ENCODE assay signal across 13 cellular contexts in genomic region chr1:39110882-39111281, GRCh38.
DNase-seq lines count a peak whose midpoint lies in the region; ATAC-seq, FAIRE-seq and TF ChIP-seq lines count a peak whose summit lies in the region.
"Had no signal": no experiment of that assay in that cellular context is flagged by ENCODE, and none has a peak within 500 bp of the region (broad histone marks: within the 10 kb centered on the region; RNA-seq: fewer than 3 reads in every experiment).

No MANE protein-coding gene starts in this region.

- peak overlapping the region; percentile 29 for H3K27ac ChIP-seq in cardiac muscle cell
- peak overlapping the region; percentile 88 for H3K27ac ChIP-seq in endothelial cell of umbilical vein (ENCODE audit: insufficient read depth, low read depth, low read length)
- peak overlapping the region; percentile 74 for H3K27ac ChIP-seq in muscle layer of duodenum (ENCODE audit: low read length)
- H3K27ac ChIP-seq: 22Rv1 had no signal

- H3K4me1 ChIP-seq in cardiac muscle cell (ENCODE audit: low read depth) (peaks cover 32% of the 10 kb centered on the region), endothelial cell of umbilical vein (ENCODE audit: control insufficient read depth, extremely low read depth, insufficient read depth, low read length) (peaks cover 63% of the 10 kb centered on the region), muscle layer of duodenum (ENCODE audit: control insufficient read depth in 1 of 2, insufficient read depth in 2 of 2, low read length in 2 of 2) (peaks cover 27 to 29% of the 10 kb centered on the region in 2 donors)

- no peak for ATAC-seq in left cardiac atrium
- no peak for ATAC-seq in HG03378 (IDR thresholded peaks at IDR 0.05; ENCODE audit: unreplicated experiment)
- ATAC-seq: stimulated activated memory B cell treated with anti-CD40 and anti-IgM and Interleukin-4, amounts not matched to agents 10 μg/mL and 1 μg/mL and 100 μg/mL, for 72 hours had no signal

- H3K9me3 ChIP-seq in cardiac muscle cell (ENCODE audit: low read depth) = no peaks in the 10 kb centered on the region
- H3K9me3 ChIP-seq in endothelial cell of umbilical vein (replicated peaks; ENCODE audit: control insufficient read depth, insufficient read depth, low read length) = no peaks in the 10 kb centered on the region
- no peaks in the 10 kb centered on the region for H3K9me3 ChIP-seq in muscle layer of duodenum (ENCODE audit: control insufficient read depth in 1 of 2, low read length in 2 of 2)

- no TSS peak for BruUV-seq in endothelial cell of umbilical vein (replicated peaks; lab: Mats Ljungman, UMichigan)

- in situ Hi-C loops in KBM-7 (cut with MboI; ENCODE audit: low pct_unique_long_range_greater_than_20kb, low sequenced_read_pairs) = no loop called here

- no peak for TF ChIP-seq POLR2A in endothelial cell of umbilical vein (IDR thresholded peaks at IDR 0.05; ENCODE audit: low read depth, low read length)

- dilution Hi-C loops in endothelial cell of umbilical vein (cut with MboI; ENCODE audit: extremely low pct_ligation_motif_present, low sequenced_read_pairs) = no loop called here

- H3K36me3 ChIP-seq in cardiac muscle cell (no peaks in the 10 kb centered on the region), endothelial cell of umbilical vein (ENCODE audit: control insufficient read depth in 2 of 2, extremely low read depth in 1 of 2, insufficient read depth in 2 of 2, low read length in 2 of 2) (no peaks in the 10 kb centered on the region), muscle layer of duodenum (ENCODE audit: control insufficient read depth in 1 of 2, insufficient read depth in 2 of 2, low read length in 2 of 2) (peaks cover 0 to 9% of the 10 kb centered on the region in 2 donors)

- no peaks in the 10 kb centered on the region for H3K27me3 ChIP-seq in cardiac muscle cell
- H3K27me3 ChIP-seq in endothelial cell of umbilical vein (ENCODE audit: control insufficient read depth in 2 of 2, insufficient read depth in 2 of 2, low read length in 2 of 2) = no peaks in the 10 kb centered on the region
- no peaks in the 10 kb centered on the region for H3K27me3 ChIP-seq in muscle layer of duodenum (ENCODE audit: low read depth, low read length)

- peak overlapping the region; percentile 27 for H3K4me2 ChIP-seq in endothelial cell of umbilical vein (ENCODE audit: insufficient read depth, low read length)

- intact Hi-C loops in left cardiac atrium (cut with DNase I) = no loop called here
- intact Hi-C loops in endothelial cell of umbilical vein (cut with micrococcal nuclease) = no loop called here

- H3K79me2 ChIP-seq in endothelial cell of umbilical vein (ENCODE audit: control insufficient read depth, insufficient read depth, low read length) = peaks cover 98% of the 10 kb centered on the region

- POLR2A ChIA-PET in endothelial cell of umbilical vein (lab: Charles Lee) = interaction anchor here (1.1 kb wide), 1 partner anchor 23 kb away, joined by 3 read pairs; no protein-coding TSS in a partner anchor

- H3K9me1 ChIP-seq in endothelial cell of umbilical vein (replicated peaks; ENCODE audit: control insufficient read depth, extremely low read depth, insufficient read depth, low read length) = no peaks in the 10 kb centered on the region

- peaks cover 15% of the 10 kb centered on the region for H4K20me1 ChIP-seq in endothelial cell of umbilical vein (replicated peaks; ENCODE audit: control insufficient read depth, extremely low read depth, insufficient read depth, low read length)

- H3K4me3 ChIP-seq in cardiac muscle cell = no peak overlapping the region
- no peak overlapping the region for H3K4me3 ChIP-seq in endothelial cell of umbilical vein (replicated peaks in 1 of 3; ENCODE audit: insufficient read depth in 1 of 3, low read depth in 1 of 3, low read length in 3 of 3)
- no peak overlapping the region for H3K4me3 ChIP-seq in muscle layer of duodenum (ENCODE audit: low read depth in 1 of 2, low read length in 2 of 2)
- H3K4me3 ChIP-seq: lung had no signal

- no peak for FAIRE-seq in endothelial cell of umbilical vein (lab: Jason Lieb, UNC)
- FAIRE-seq: endometrium had no signal

- H2AFZ ChIP-seq in endothelial cell of umbilical vein (ENCODE audit: low read depth, low read length) = no peak overlapping the region

- no peak for TF ChIP-seq CTCF in cardiac muscle cell (IDR thresholded peaks at IDR 0.05; ENCODE audit: low read depth, low read length)
- no peak for TF ChIP-seq CTCF in endothelial cell of umbilical vein (IDR thresholded peaks at IDR 0.05; ENCODE audit: extremely low read depth in 1 of 2, insufficient read depth in 1 of 2, low read depth in 1 of 2, low read length in 2 of 2)

- CTCF ChIA-PET in endothelial cell of umbilical vein (lab: Charles Lee) = interaction anchor here (0.9 to 7.0 kb wide), 9 partner anchors 8 to 300 kb away, joined by 3 to 82 read pairs (median 4); no protein-coding TSS in a partner anchor

- H3K9ac ChIP-seq in endothelial cell of umbilical vein (replicated peaks; ENCODE audit: extremely low read depth, insufficient read depth, low read length) = peak overlapping the region; percentile 71

- DNase-seq in cardiac muscle cell (ENCODE audit: low read depth in 1 of 2, low spot score in 1 of 2) = peak in 1 of 2 donors; percentile 66
- no peak for DNase-seq in left cardiac atrium
- no peak for DNase-seq in endothelial cell of umbilical vein (ENCODE audit: low read depth, low spot score)
- DNase-seq in KG1 (lab: John Stamatoyannopoulos, UW) = no peak
- no peak for DNase-seq in ecto neural progenitor cell (ENCODE audit: low spot score)
- no peak for DNase-seq in KBM-7
- DNase-seq: NCI-H1930 had no signal

TF ChIP-seq in endothelial cell of umbilical vein, 7 proteins besides CTCF, POLR2A, EP300 and RAD21:
- TF ChIP-seq FOS (IDR thresholded peaks at IDR 0.05; ENCODE audit: borderline replicate concordance, insufficient read depth, low read length) = no peak
- no peak for TF ChIP-seq JUN (IDR thresholded peaks at IDR 0.05; ENCODE audit: borderline replicate concordance, insufficient read depth, insufficient read length, low read depth)
- TF ChIP-seq EZH2 (IDR thresholded peaks at IDR 0.05; ENCODE audit: borderline replicate concordance, low read depth, low read length, severe bottlenecking) = no peak
- no peak for TF ChIP-seq MYC (IDR thresholded peaks at IDR 0.05; ENCODE audit: low read depth, low read length)
- TF ChIP-seq GATA2 (IDR thresholded peaks at IDR 0.05; ENCODE audit: insufficient read depth, insufficient read length, low read depth, low read length) = no peak
- peak; percentile 25 for TF ChIP-seq POLR2AphosphoS5 (IDR thresholded peaks at IDR 0.05; ENCODE audit: insufficient read depth, low read depth, low read length)
TF ChIP-seq in endothelial cell of umbilical vein: peak in this region for 1.

Comparison
In these comparisons a context has a peak if more than half of its experiments do, and no peak if none do; other contexts are left out.
1. H3K27ac ChIP-seq: peak in every context shown above with its lines; median percentile 88 in endothelial cell of umbilical vein; 74 in muscle layer of duodenum; 29 in cardiac muscle cell.